In genomic region chr14:89592961-89593360, GRCh38 we compare ENCODE assay signal across 27 cellular contexts.
"Had no signal": no experiment of that assay in that cellular context is flagged by ENCODE, and none has a peak within 500 bp of the region (broad histone marks: within the 10 kb centered on the region; RNA-seq: fewer than 3 reads in every experiment).

No MANE protein-coding gene starts in this region.

- H3K27ac Mint-ChIP-seq: activated CD4-positive, alpha-beta memory T cell treated with anti-CD3 and anti-CD28 coated beads, Interleukin-2, amount 10 ng/mL, durations not matched to agents 7 days and 5 days; activated CD4-positive, alpha-beta T cell treated with anti-CD3 and anti-CD28 coated beads for 36 hours; activated T-helper 2 cell treated with anti-CD3 and anti-CD28 coated beads, Interferon-gamma antibody, Interleukin-2, Interleukin-4, amounts not matched to agents 10 μg/mL and 5 μg/mL and 100 μg/mL, durations not matched to agents 14 hours and 24 hours and 36 hours; brain; T-cell had no signal

- H3K4me1 Mint-ChIP-seq: brain had no signal

- FAIRE-seq: astrocyte, TTC549 had no signal

- DNase-seq: activated CD4-positive, alpha-beta memory T cell treated with anti-CD3 and anti-CD28 coated beads, Interleukin-2, amount 10 ng/mL, durations not matched to agents 7 days and 5 days; activated CD4-positive, alpha-beta T cell treated with anti-CD3 and anti-CD28 coated beads for 36 hours; activated CD4-positive, alpha-beta T cell treated with anti-CD3 and anti-CD28 coated beads, Interleukin-2, amount 50 U/mL, for 1 hour; activated gamma-delta T cell treated with Interleukin-2 at 50 U/mL for 16 hours; activated naive CD4-positive, alpha-beta T cell treated with anti-CD3 and anti-CD28 coated beads, Interleukin-2, amount 50 U/mL, for 16 hours; activated T-cell treated with anti-CD3 and anti-CD28 coated beads for 4 hours; activated T-cell treated with anti-CD3 and anti-CD28 coated beads, Interleukin-2, amount 50 U/mL, for 48 hours; amygdala; KG1; MV-4-11; NCI-H1092 treated with DMSO at 0.1 percent for 48 hours; NCI-H1417 treated with DMSO at 0.1 percent for 48 hours; NCI-H1694 treated with DMSO at 0.1 percent for 48 hours; NCI-H2029 treated with DMSO at 0.1 percent for 48 hours; NCI-H345; NCI-H510A; NCI-H526 treated with DMSO at 0.1 percent for 48 hours; NCI-H82; SIG-M5; T-cell; T-helper 2 cell; T1000 had no signal

- ATAC-seq: activated CD4-positive, alpha-beta T cell treated with anti-CD3 and anti-CD28 coated beads for 36 hours; T-cell had no signal

- H3K27me3 Mint-ChIP-seq: activated CD4-positive, alpha-beta memory T cell treated with anti-CD3 and anti-CD28 coated beads, Interleukin-2, amount 10 ng/mL, durations not matched to agents 7 days and 5 days; activated CD4-positive, alpha-beta T cell treated with anti-CD3 and anti-CD28 coated beads for 36 hours; brain; T-cell had no signal

- H3K4me3 Mint-ChIP-seq: activated CD4-positive, alpha-beta memory T cell treated with anti-CD3 and anti-CD28 coated beads, Interleukin-2, amount 10 ng/mL, durations not matched to agents 7 days and 5 days; activated CD4-positive, alpha-beta T cell treated with anti-CD3 and anti-CD28 coated beads for 36 hours; brain; T-cell had no signal

- H3K27ac ChIP-seq: VCaP had no signal
